Comparison of ENCODE assay signal across 8 cellular contexts in genomic region chr3:125150525-125151436, GRCh38.
A peak's percentile ranks its signal among the peaks of the same experiment; 100 is the strongest.
DNase-seq lines count a peak whose midpoint lies in the region; ATAC-seq and TF ChIP-seq lines count a peak whose summit lies in the region.

No MANE protein-coding gene starts in this region.

- H3K4me1 ChIP-seq in esophagus squamous epithelium, result peaks cover 16 to 51% (median 17%) of the 10 kb centered on the region in 3 donors

- peak in 3 of 4 experiments; percentile 16 to 39 (median 20) for DNase-seq in activated CD4-positive, CD25-positive, alpha-beta regulatory T cell (lab: John Stamatoyannopoulos, UW)
- DNase-seq in activated CD4-positive, CD25-positive, alpha-beta regulatory T cell treated with anti-CD3 and anti-CD28 coated beads, Interleukin-2, amount 50 U/mL, for 72 hours, result no peak
- DNase-seq in NCI-H146 (lab: John Stamatoyannopoulos, UW) (peak; percentile 63), esophagus squamous epithelium (lab: John Stamatoyannopoulos, UW) (no peak), NCI-H2081 (lab: John Stamatoyannopoulos, UW) (no peak)
- DNase-seq in stimulated activated CD4-positive, alpha-beta T cell treated with anti-CD3 and anti-CD28 coated beads, Interleukin-12 subunit alpha, Interleukin-12 subunit beta, amount 100 ng/mL, for 4 hours, result peak; percentile 54

- no peaks in the 10 kb centered on the region for H3K36me3 ChIP-seq in esophagus squamous epithelium

- no peaks in the 10 kb centered on the region for H3K9me3 ChIP-seq in esophagus squamous epithelium

- WGBS in esophagus squamous epithelium, 2 donors, result 76 to 91% methylated on average over 12 to 14 of the region's 14 CpGs

- intact Hi-C loops in esophagus squamous epithelium (cut with DNase I), result no loop called here

- H3K27ac ChIP-seq in esophagus squamous epithelium, result peak overlapping the region in 1 of 4 donors; percentile 66

- no peak overlapping the region for H3K4me3 ChIP-seq in esophagus squamous epithelium

- ATAC-seq in activated CD4-positive, CD25-positive, alpha-beta regulatory T cell treated with anti-CD3 and anti-CD28 coated beads, Interleukin-2, amount 50 U/mL, for 24 hours, result peak; percentile 67 to 68
- ATAC-seq in HG03571 (IDR thresholded peaks at IDR 0.05; ENCODE audit: unreplicated experiment), result no peak

- peak in 5 of 6 experiments; percentile 47 to 77 (median 62) for TF ChIP-seq CTCF in esophagus squamous epithelium (IDR thresholded peaks at IDR 0.05)

- no peak for TF ChIP-seq POLR2A in esophagus squamous epithelium (IDR thresholded peaks at IDR 0.05)

- H3K27me3 ChIP-seq in esophagus squamous epithelium, result no peaks in the 10 kb centered on the region

Comparison
In these comparisons a context has a peak if more than half of its experiments do, and no peak if none do; other contexts are left out.
1. DNase-seq: peak in activated CD4-positive, CD25-positive, alpha-beta regulatory T cell (3 of 4), NCI-H146 (single experiment) and stimulated activated CD4-positive, alpha-beta T cell treated with anti-CD3 and anti-CD28 coated beads, Interleukin-12 subunit alpha, Interleukin-12 subunit beta, amount 100 ng/mL, for 4 hours (single experiment); none in activated CD4-positive, CD25-positive, alpha-beta regulatory T cell treated with anti-CD3 and anti-CD28 coated beads, Interleukin-2, amount 50 U/mL, for 72 hours (single experiment), esophagus squamous epithelium (single experiment) and NCI-H2081 (0 of 2).